Comparison of ENCODE assay signal across 6 cellular contexts in genomic region chr19:681029-681626, GRCh38. TPM values are rescaled to one million over a fixed set of nuclear protein-coding genes. Genes with fewer than 3 reads are reported as not detected.
DNase-seq lines count a peak whose midpoint lies in the region; ATAC-seq lines count a peak whose summit lies in the region.

No MANE protein-coding gene starts in this region.

- DNase-seq in AG20443 (ENCODE audit: low spot score), result peak; percentile 93
- DNase-seq in Karpas-422, result no peak
- peak; percentile 90 to 97 for DNase-seq in dermis microvascular lymphatic vessel endothelial cell (ENCODE audit: low read depth in 2 of 2)
- DNase-seq in pulmonary artery endothelial cell (ENCODE audit: low read depth, low spot score), result peak; percentile 84
- no peak for DNase-seq in cerebellar cortex (ENCODE audit: low spot score)

- H3K9me3 ChIP-seq in Karpas-422 (ENCODE audit: low read length), result no peaks in the 10 kb centered on the region

- no peak overlapping the region; the same call in 1 of the 2 replicates for H3K4me3 ChIP-seq in Karpas-422 (ENCODE audit: low read length)

- H3K79me2 ChIP-seq in Karpas-422 (ENCODE audit: low read length), result no peaks in the 10 kb centered on the region

- no peaks in the 10 kb centered on the region for H3K9me2 ChIP-seq in Karpas-422 (replicated peaks; ENCODE audit: insufficient read depth, low read length)

- no peaks in the 10 kb centered on the region for H3K27me3 ChIP-seq in Karpas-422 (ENCODE audit: low read length)

- H4K20me1 ChIP-seq in Karpas-422 (ENCODE audit: insufficient read depth, low read depth, low read length), result peaks cover 10% of the 10 kb centered on the region; the same call in 1 of the 2 replicates

- H3K27ac ChIP-seq in Karpas-422 (ENCODE audit: low read length), result no peak overlapping the region

- H2AFZ ChIP-seq in Karpas-422 (ENCODE audit: low read length), result no peak overlapping the region

- H3K4me2 ChIP-seq in Karpas-422 (ENCODE audit: low read depth, low read length, poor library complexity, severe bottlenecking), result peak overlapping the region; percentile 83

- H3K9ac ChIP-seq in Karpas-422 (ENCODE audit: low read length), result no peak overlapping the region

- peaks cover 9% of the 10 kb centered on the region for H3K4me1 ChIP-seq in Karpas-422 (ENCODE audit: low read length)

- H3K36me3 ChIP-seq in Karpas-422 (ENCODE audit: insufficient read depth, low read length), result no peaks in the 10 kb centered on the region

- ATAC-seq in GM18867 (IDR thresholded peaks at IDR 0.05; ENCODE audit: unreplicated experiment), result no peak

RNA-seq across cellular contexts. Expression of gene FSTL3, which starts 4.9 kb away (rescaled TPM):
- total RNA-seq in Karpas-422 (2014; rRNA removed; shearing (Covaris generic); ENCODE audit: low replicate concordance), result 2.3 and 3.0 TPM in 2 replicates
- total RNA-seq in dermis microvascular lymphatic vessel endothelial cell (3.1 and 5.9 TPM in 2 replicates), pulmonary artery endothelial cell (18.5 and 32.6 TPM in 2 replicates)

RNA-seq across cellular contexts. Expression of gene PRSS57, which starts 14.1 kb away (rescaled TPM):
- not detected in 2 replicates for total RNA-seq in Karpas-422 (2014; rRNA removed; shearing (Covaris generic); ENCODE audit: low replicate concordance)
- total RNA-seq in dermis microvascular lymphatic vessel endothelial cell (not detected in 2 replicates), pulmonary artery endothelial cell (0.07 TPM in 1 of 2 replicates, not detected in the other)

RNA-seq across cellular contexts. Expression of gene RNF126, which starts 18.1 kb away (rescaled TPM):
- 36.5 and 66.5 TPM in 2 replicates for total RNA-seq in Karpas-422 (2014; rRNA removed; shearing (Covaris generic); ENCODE audit: low replicate concordance)
- total RNA-seq in dermis microvascular lymphatic vessel endothelial cell (18.9 and 30.0 TPM in 2 replicates), pulmonary artery endothelial cell (34.3 and 38.1 TPM in 2 replicates)

RNA-seq across cellular contexts. Expression of gene PALM, which starts 27.6 kb away (rescaled TPM):
- 3.5 TPM in 1 of 2 replicates, not detected in the other for total RNA-seq in Karpas-422 (2014; rRNA removed; shearing (Covaris generic); ENCODE audit: low replicate concordance)
- total RNA-seq in dermis microvascular lymphatic vessel endothelial cell (35.3 and 54.0 TPM in 2 replicates), pulmonary artery endothelial cell (14.3 and 23.0 TPM in 2 replicates)

RNA-seq across cellular contexts. Expression of gene FGF22, which starts 41.4 kb away (rescaled TPM):
- not detected in 2 replicates for total RNA-seq in Karpas-422 (2014; rRNA removed; shearing (Covaris generic); ENCODE audit: low replicate concordance)
- not detected in 2 replicates for total RNA-seq in dermis microvascular lymphatic vessel endothelial cell
- total RNA-seq in pulmonary artery endothelial cell, result 0.07 TPM in 1 of 2 replicates, not detected in the other

Comparison
In these comparisons a context has a peak if more than half of its experiments do, and no peak if none do; other contexts are left out.
1. DNase-seq: peak in AG20443 (single experiment), dermis microvascular lymphatic vessel endothelial cell (2 of 2) and pulmonary artery endothelial cell (single experiment); none in Karpas-422 (single experiment) and cerebellar cortex (single experiment).